ENCODE assay signal across 1 cellular context in the genomic region with DNA sequence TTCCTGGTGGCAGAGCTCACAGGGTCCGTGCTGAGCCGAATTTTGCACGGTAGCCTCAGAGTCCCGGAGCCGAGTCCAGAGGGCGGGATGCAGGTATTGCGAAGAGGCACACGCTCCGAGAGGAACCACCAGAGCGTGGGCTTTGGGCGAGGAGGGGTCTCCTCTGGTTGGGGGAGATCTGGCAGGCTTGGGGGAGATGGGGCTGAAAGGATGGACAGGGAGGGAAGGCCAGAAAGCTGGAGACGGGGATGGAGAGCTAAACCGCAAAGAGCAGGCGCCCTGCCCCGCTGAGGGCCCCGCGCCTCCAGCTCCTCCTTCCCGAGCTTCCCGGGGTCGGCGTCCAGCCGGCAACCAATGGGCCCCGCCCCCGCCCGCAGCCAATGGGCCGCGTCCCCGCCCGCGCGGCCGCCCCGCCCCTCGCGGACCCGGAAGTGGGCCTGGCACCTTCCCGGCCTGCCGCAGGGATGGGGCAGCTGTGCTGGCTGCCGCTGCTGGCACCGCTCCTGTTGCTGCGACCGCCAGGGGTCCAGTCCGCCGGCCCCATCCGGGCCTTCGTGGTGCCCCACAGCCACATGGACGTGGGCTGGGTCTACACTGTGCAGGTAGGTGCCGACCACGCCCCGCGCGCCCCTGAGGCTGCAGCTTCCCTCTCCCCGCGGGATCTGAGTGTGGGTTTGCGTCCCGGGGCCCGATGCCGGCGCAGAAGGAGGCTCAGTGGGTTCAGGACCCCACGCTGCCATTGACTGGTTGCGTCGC.
TF ChIP-seq lines count a peak whose summit lies in the region.

TSS of gene MAN2B2 (plus strand) at position 443 of the 756 bp plus-strand sequence. CDS start at position 465, 22 bp downstream.

TF ChIP-seq in HepG2, 621 proteins besides CTCF, POLR2A, EP300 and RAD21 (continued from another document and continues in another):
- TF ChIP-seq, protein P1, sequence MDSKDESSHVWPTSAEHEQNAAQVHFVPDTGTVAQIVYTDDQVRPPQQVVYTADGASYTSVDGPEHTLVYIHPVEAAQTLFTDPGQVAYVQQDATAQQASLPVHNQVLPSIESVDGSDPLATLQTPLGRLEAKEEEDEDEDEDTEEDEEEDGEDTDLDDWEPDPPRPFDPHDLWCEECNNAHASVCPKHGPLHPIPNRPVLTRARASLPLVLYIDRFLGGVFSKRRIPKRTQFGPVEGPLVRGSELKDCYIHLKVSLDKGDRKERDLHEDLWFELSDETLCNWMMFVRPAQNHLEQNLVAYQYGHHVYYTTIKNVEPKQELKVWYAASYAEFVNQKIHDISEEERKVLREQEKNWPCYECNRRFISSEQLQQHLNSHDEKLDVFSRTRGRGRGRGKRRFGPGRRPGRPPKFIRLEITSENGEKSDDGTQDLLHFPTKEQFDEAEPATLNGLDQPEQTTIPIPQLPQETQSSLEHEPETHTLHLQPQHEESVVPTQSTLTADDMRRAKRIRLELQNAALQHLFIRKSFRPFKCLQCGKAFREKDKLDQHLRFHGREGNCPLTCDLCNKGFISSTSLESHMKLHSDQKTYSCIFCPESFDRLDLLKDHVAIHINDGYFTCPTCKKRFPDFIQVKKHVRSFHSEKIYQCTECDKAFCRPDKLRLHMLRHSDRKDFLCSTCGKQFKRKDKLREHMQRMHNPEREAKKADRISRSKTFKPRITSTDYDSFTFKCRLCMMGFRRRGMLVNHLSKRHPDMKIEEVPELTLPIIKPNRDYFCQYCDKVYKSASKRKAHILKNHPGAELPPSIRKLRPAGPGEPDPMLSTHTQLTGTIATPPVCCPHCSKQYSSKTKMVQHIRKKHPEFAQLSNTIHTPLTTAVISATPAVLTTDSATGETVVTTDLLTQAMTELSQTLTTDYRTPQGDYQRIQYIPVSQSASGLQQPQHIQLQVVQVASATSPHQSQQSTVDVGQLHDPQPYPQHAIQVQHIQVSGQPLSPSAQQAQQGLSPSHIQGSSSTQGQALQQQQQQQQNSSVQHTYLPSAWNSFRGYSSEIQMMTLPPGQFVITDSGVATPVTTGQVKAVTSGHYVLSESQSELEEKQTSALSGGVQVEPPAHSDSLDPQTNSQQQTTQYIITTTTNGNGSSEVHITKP (CRISPR knock-in tag; IDR thresholded peaks at IDR 0.05; ENCODE audit: low read depth): no peak
- TF ChIP-seq, protein P2, sequence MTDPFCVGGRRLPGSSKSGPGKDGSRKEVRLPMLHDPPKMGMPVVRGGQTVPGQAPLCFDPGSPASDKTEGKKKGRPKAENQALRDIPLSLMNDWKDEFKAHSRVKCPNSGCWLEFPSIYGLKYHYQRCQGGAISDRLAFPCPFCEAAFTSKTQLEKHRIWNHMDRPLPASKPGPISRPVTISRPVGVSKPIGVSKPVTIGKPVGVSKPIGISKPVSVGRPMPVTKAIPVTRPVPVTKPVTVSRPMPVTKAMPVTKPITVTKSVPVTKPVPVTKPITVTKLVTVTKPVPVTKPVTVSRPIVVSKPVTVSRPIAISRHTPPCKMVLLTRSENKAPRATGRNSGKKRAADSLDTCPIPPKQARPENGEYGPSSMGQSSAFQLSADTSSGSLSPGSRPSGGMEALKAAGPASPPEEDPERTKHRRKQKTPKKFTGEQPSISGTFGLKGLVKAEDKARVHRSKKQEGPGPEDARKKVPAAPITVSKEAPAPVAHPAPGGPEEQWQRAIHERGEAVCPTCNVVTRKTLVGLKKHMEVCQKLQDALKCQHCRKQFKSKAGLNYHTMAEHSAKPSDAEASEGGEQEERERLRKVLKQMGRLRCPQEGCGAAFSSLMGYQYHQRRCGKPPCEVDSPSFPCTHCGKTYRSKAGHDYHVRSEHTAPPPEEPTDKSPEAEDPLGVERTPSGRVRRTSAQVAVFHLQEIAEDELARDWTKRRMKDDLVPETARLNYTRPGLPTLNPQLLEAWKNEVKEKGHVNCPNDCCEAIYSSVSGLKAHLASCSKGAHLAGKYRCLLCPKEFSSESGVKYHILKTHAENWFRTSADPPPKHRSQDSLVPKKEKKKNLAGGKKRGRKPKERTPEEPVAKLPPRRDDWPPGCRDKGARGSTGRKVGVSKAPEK (CRISPR knock-in tag; IDR thresholded peaks at IDR 0.05; ENCODE audit: borderline replicate concordance): no peak
- TF ChIP-seq, protein P3, sequence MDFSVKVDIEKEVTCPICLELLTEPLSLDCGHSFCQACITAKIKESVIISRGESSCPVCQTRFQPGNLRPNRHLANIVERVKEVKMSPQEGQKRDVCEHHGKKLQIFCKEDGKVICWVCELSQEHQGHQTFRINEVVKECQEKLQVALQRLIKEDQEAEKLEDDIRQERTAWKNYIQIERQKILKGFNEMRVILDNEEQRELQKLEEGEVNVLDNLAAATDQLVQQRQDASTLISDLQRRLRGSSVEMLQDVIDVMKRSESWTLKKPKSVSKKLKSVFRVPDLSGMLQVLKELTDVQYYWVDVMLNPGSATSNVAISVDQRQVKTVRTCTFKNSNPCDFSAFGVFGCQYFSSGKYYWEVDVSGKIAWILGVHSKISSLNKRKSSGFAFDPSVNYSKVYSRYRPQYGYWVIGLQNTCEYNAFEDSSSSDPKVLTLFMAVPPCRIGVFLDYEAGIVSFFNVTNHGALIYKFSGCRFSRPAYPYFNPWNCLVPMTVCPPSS (IDR thresholded peaks at IDR 0.05): no peak
- TF ChIP-seq CSRNP2 (CRISPR knock-in tag; conservative IDR thresholded peaks at IDR 0.05; ENCODE audit: low read depth): no peak
- TF ChIP-seq ATF5 (CRISPR knock-in tag; IDR thresholded peaks at IDR 0.05; ENCODE audit: low read depth): no peak
- peak; percentile 76 for TF ChIP-seq POLR2G (IDR thresholded peaks at IDR 0.05; ENCODE audit: low read depth, low read length)
- TF ChIP-seq NR3C1 (CRISPR knock-in tag; IDR thresholded peaks at IDR 0.05): no peak
- no peak for TF ChIP-seq RFXANK (CRISPR knock-in tag; IDR thresholded peaks at IDR 0.05)
- no peak for TF ChIP-seq SMAD9 (CRISPR knock-in tag; IDR thresholded peaks at IDR 0.05)
- TF ChIP-seq TEAD3 (CRISPR knock-in tag; optimal IDR thresholded peaks at IDR 0.05; ENCODE audit: borderline replicate concordance): no peak
- TF ChIP-seq, protein P4, sequence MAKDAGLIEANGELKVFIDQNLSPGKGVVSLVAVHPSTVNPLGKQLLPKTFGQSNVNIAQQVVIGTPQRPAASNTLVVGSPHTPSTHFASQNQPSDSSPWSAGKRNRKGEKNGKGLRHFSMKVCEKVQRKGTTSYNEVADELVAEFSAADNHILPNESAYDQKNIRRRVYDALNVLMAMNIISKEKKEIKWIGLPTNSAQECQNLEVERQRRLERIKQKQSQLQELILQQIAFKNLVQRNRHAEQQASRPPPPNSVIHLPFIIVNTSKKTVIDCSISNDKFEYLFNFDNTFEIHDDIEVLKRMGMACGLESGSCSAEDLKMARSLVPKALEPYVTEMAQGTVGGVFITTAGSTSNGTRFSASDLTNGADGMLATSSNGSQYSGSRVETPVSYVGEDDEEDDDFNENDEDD (CRISPR knock-in tag; IDR thresholded peaks at IDR 0.05; ENCODE audit: borderline replicate concordance): peak; percentile 66; the same call in 1 of the 2 replicates
- 0 out of 2 replicates have a peak, but pooled peaks have one; percentile 25 for TF ChIP-seq TARDBP (CRISPR knock-in tag; IDR thresholded peaks at IDR 0.05)
- TF ChIP-seq TCF12 (IDR thresholded peaks at IDR 0.05): no peak
- TF ChIP-seq TCF12 (CRISPR knock-in tag; IDR thresholded peaks at IDR 0.05): no peak
- no peak for TF ChIP-seq AHR (CRISPR knock-in tag; IDR thresholded peaks at IDR 0.05)
- no peak for TF ChIP-seq BRD4 (CRISPR knock-in tag; IDR thresholded peaks at IDR 0.05)
- peak; percentile 90 for TF ChIP-seq ZFY (CRISPR knock-in tag; IDR thresholded peaks at IDR 0.05)
- no peak for TF ChIP-seq ISX (CRISPR knock-in tag; conservative IDR thresholded peaks at IDR 0.05)
- TF ChIP-seq BRCA1 (CRISPR knock-in tag; IDR thresholded peaks at IDR 0.05): no peak
- TF ChIP-seq ZBTB8A (CRISPR knock-in tag; IDR thresholded peaks at IDR 0.05; ENCODE audit: borderline replicate concordance, low read depth): no peak
- TF ChIP-seq NPAS2 (CRISPR knock-in tag; IDR thresholded peaks at IDR 0.05; ENCODE audit: borderline replicate concordance): no peak
- TF ChIP-seq NR2F6 (IDR thresholded peaks at IDR 0.05): no peak
- TF ChIP-seq NR2F6 (CRISPR knock-in tag; IDR thresholded peaks at IDR 0.05): no peak
- TF ChIP-seq, protein P5, sequence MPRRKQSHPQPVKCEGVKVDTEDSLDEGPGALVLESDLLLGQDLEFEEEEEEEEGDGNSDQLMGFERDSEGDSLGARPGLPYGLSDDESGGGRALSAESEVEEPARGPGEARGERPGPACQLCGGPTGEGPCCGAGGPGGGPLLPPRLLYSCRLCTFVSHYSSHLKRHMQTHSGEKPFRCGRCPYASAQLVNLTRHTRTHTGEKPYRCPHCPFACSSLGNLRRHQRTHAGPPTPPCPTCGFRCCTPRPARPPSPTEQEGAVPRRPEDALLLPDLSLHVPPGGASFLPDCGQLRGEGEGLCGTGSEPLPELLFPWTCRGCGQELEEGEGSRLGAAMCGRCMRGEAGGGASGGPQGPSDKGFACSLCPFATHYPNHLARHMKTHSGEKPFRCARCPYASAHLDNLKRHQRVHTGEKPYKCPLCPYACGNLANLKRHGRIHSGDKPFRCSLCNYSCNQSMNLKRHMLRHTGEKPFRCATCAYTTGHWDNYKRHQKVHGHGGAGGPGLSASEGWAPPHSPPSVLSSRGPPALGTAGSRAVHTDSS (CRISPR knock-in tag; conservative IDR thresholded peaks at IDR 0.05): no peak
- no peak for TF ChIP-seq DBP (CRISPR knock-in tag; IDR thresholded peaks at IDR 0.05; ENCODE audit: not compliant biosample characterization)
- no peak for TF ChIP-seq ZNF18 (CRISPR knock-in tag; IDR thresholded peaks at IDR 0.05; ENCODE audit: insufficient replicate concordance)
- TF ChIP-seq PHF8 (CRISPR knock-in tag; IDR thresholded peaks at IDR 0.05): peak; percentile 77
- TF ChIP-seq, protein P6, sequence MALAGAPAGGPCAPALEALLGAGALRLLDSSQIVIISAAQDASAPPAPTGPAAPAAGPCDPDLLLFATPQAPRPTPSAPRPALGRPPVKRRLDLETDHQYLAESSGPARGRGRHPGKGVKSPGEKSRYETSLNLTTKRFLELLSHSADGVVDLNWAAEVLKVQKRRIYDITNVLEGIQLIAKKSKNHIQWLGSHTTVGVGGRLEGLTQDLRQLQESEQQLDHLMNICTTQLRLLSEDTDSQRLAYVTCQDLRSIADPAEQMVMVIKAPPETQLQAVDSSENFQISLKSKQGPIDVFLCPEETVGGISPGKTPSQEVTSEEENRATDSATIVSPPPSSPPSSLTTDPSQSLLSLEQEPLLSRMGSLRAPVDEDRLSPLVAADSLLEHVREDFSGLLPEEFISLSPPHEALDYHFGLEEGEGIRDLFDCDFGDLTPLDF (CRISPR knock-in tag; IDR thresholded peaks at IDR 0.05): no peak
- no peak for TF ChIP-seq ZNF619 (CRISPR knock-in tag; IDR thresholded peaks at IDR 0.05)
- no peak for TF ChIP-seq ZNF775 (CRISPR knock-in tag; IDR thresholded peaks at IDR 0.05; ENCODE audit: borderline replicate concordance)
- no peak for TF ChIP-seq FOXP1 (IDR thresholded peaks at IDR 0.05)
- no peak for TF ChIP-seq FOXP1 (CRISPR knock-in tag; IDR thresholded peaks at IDR 0.05)
- TF ChIP-seq, protein P7, sequence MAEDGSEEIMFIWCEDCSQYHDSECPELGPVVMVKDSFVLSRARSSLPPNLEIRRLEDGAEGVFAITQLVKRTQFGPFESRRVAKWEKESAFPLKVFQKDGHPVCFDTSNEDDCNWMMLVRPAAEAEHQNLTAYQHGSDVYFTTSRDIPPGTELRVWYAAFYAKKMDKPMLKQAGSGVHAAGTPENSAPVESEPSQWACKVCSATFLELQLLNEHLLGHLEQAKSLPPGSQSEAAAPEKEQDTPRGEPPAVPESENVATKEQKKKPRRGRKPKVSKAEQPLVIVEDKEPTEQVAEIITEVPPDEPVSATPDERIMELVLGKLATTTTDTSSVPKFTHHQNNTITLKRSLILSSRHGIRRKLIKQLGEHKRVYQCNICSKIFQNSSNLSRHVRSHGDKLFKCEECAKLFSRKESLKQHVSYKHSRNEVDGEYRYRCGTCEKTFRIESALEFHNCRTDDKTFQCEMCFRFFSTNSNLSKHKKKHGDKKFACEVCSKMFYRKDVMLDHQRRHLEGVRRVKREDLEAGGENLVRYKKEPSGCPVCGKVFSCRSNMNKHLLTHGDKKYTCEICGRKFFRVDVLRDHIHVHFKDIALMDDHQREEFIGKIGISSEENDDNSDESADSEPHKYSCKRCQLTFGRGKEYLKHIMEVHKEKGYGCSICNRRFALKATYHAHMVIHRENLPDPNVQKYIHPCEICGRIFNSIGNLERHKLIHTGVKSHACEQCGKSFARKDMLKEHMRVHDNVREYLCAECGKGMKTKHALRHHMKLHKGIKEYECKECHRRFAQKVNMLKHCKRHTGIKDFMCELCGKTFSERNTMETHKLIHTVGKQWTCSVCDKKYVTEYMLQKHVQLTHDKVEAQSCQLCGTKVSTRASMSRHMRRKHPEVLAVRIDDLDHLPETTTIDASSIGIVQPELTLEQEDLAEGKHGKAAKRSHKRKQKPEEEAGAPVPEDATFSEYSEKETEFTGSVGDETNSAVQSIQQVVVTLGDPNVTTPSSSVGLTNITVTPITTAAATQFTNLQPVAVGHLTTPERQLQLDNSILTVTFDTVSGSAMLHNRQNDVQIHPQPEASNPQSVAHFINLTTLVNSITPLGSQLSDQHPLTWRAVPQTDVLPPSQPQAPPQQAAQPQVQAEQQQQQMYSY (CRISPR knock-in tag; IDR thresholded peaks at IDR 0.05): peak; percentile 94
- TF ChIP-seq GPN1 (CRISPR knock-in tag; IDR thresholded peaks at IDR 0.05; ENCODE audit: borderline replicate concordance): peak; percentile 25; the same call in 1 of the 2 replicates
